In the genomic region with DNA sequence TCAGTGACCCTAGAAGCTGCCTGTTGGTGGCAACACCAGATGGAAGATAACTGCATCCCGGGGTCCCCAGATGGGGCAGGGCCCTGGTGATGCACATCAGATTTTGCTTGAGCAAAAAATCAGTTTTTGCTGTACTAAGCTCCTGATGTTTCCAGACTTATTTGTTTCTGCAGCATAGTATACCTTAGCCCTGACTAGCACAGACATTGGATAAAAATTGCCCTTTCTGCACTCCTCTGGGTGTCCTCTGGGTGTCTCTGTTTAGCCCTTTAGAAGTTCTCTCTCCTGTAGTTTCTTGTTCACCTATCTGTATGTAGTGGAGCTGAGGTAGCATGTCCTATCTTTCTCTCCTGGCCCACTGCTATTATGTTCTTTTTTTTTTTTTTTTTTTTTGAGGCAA, we compare ENCODE assay signal across 8 cellular contexts. TPM values are rescaled to one million over a fixed set of nuclear protein-coding genes. Genes with fewer than 3 reads are reported as not detected.
DNase-seq lines count a peak whose midpoint lies in the region; ATAC-seq and TF ChIP-seq lines count a peak whose summit lies in the region.

No MANE protein-coding gene starts in this region.

- DNase-seq in BJ (ENCODE audit: low read depth) (no peak), GM19240 (ENCODE audit: insufficient read length, low spot score) (peak; percentile 52), NCI-H82 treated with DMSO at 0.1 percent for 48 hours (lab: John Stamatoyannopoulos, UW; ENCODE audit: unreplicated experiment) (peak; percentile 58), dermis blood vessel endothelial cell (peak; percentile 52), hepatic stellate cell (ENCODE audit: low spot score) (no peak), NCI-H526 treated with DMSO at 0.1 percent for 48 hours (lab: John Stamatoyannopoulos, UW) (no peak)

- CTCF ChIA-PET in BJ (lab: Yijun Ruan, JAX), result interaction anchor here (1.1 to 3.2 kb wide), 4 partner anchors 25 to 278 kb away, joined by 3 to 14 read pairs (median 3); no protein-coding TSS in a partner anchor

- POLR2A ChIA-PET in BJ (lab: Charles Lee), result no interaction called here

- H3K27me3 ChIP-seq in BJ (ENCODE audit: control insufficient read depth, insufficient read depth, low read length), result peaks cover 5% of the 10 kb centered on the region

- no peaks in the 10 kb centered on the region for H3K36me3 ChIP-seq in BJ (ENCODE audit: control insufficient read depth, insufficient read depth, low read length)

- H3K4me3 ChIP-seq in BJ (ENCODE audit: low read depth, low read length), result no peak overlapping the region

- peak; percentile 26; the same call in 1 of the 2 replicates for TF ChIP-seq CTCF in BJ (IDR thresholded peaks at IDR 0.05; ENCODE audit: insufficient read depth, low read depth, low read length)

- ATAC-seq in HG03025 (IDR thresholded peaks at IDR 0.05; ENCODE audit: low FRiP score, unreplicated experiment), result no peak
- no peak for ATAC-seq in GM21423 (IDR thresholded peaks at IDR 0.05; ENCODE audit: unreplicated experiment)

RNA-seq across cellular contexts. Expression of a gene that starts 30.3 kb away (rescaled TPM):
- polyA plus RNA-seq in BJ (2011; rRNA removed), result not detected in 2 replicates
- polyA minus RNA-seq in BJ (2011; rRNA and poly(A)+ RNA removed), result not detected in 2 replicates
- total RNA-seq in dermis blood vessel endothelial cell, result not detected in 2 replicates

RNA-seq across cellular contexts. Expression of a gene that starts 30.7 kb away (rescaled TPM):
- polyA plus RNA-seq in BJ (2011; rRNA removed), result not detected in 2 replicates
- polyA minus RNA-seq in BJ (2011; rRNA and poly(A)+ RNA removed), result not detected in 2 replicates
- total RNA-seq in dermis blood vessel endothelial cell, result 0.05 TPM in 1 of 2 replicates, not detected in the other

Comparison
In these comparisons a context has a peak if more than half of its experiments do, and no peak if none do; other contexts are left out.
1. DNase-seq: peak in GM19240 (single experiment), NCI-H82 treated with DMSO at 0.1 percent for 48 hours (single experiment) and dermis blood vessel endothelial cell (single experiment); none in BJ (single experiment), hepatic stellate cell (single experiment) and NCI-H526 treated with DMSO at 0.1 percent for 48 hours (single experiment).